Comparison of ENCODE assay signal across 8 cellular contexts in genomic region chr2:104733544-104733943, GRCh38.
DNase-seq lines count a peak whose midpoint lies in the region; ATAC-seq and TF ChIP-seq lines count a peak whose summit lies in the region.

No MANE protein-coding gene starts in this region.

- H3K4me3 Mint-ChIP-seq in GM23338 = no peak overlapping the region

- H3K79me2 ChIP-seq in GM23338 (replicated peaks; ENCODE audit: insufficient read depth) = no peaks in the 10 kb centered on the region

- no peaks in the 10 kb centered on the region for H3F3A ChIP-seq in GM23338 (replicated peaks; ENCODE audit: low read depth)

- H3K27ac ChIP-seq in heart right ventricle (no peak overlapping the region), GM23338 (ENCODE audit: low read depth) (no peak overlapping the region)

- H3K4me3 ChIP-seq in heart right ventricle (no peak overlapping the region), GM23338 (no peak overlapping the region)

- H4K20me1 ChIP-seq in GM23338 (replicated peaks; ENCODE audit: insufficient read depth) = no peaks in the 10 kb centered on the region

- TF ChIP-seq POLR2A in erythroblast (IDR thresholded peaks at IDR 0.05; ENCODE audit: low read length) = no peak

- H3K36me3 ChIP-seq in heart right ventricle (no peaks in the 10 kb centered on the region), GM23338 (ENCODE audit: insufficient read depth) (no peaks in the 10 kb centered on the region)

- H3K27me3 ChIP-seq in heart right ventricle = peaks cover 0 to 6% (median 0%) of the 10 kb centered on the region in 7 donors
- no peaks in the 10 kb centered on the region for H3K27me3 ChIP-seq in GM23338 (ENCODE audit: insufficient read depth)

- no peak overlapping the region for H3K27ac Mint-ChIP-seq in GM23338

- whole genome bisulfite sequencing in heart right ventricle, 2 donors = 54 to 62% methylated on average over 5 of the region's 5 CpGs

- intact Hi-C loops in heart right ventricle (cut with DNase I) = no loop called here
- intact Hi-C loops in Right ventricle myocardium inferior (cut with DNase I) = no loop called here

- H3K36me3 Mint-ChIP-seq in GM23338 (ENCODE audit: low read depth) = peaks cover 5% of the 10 kb centered on the region; the same call in 1 of the 3 replicates

- H2AFZ ChIP-seq in GM23338 = no peak overlapping the region

- no peaks in the 10 kb centered on the region for H3K4me1 Mint-ChIP-seq in GM23338

- H3K9me3 Mint-ChIP-seq in GM23338 = peaks cover 10% of the 10 kb centered on the region

- H3K4me2 ChIP-seq in GM23338 = no peak overlapping the region

- TF ChIP-seq CTCF in heart right ventricle (IDR thresholded peaks at IDR 0.05) (peak in 5 of 9 donors; percentile 10 to 43 (median 23)), GM23338 (conservative IDR thresholded peaks at IDR 0.05; ENCODE audit: low read depth in 2 of 2) (peak; percentile 74 to 95), LNCAP (IDR thresholded peaks at IDR 0.05) (peak; percentile 62)

- ATAC-seq in heart right ventricle (no peak), Right ventricle myocardium inferior (no peak), GM23338 (peak; percentile 99)

- H3K27me3 Mint-ChIP-seq in GM23338 (ENCODE audit: insufficient read depth, low read depth, poor library complexity) = peaks cover 1% of the 10 kb centered on the region

- H3K4me1 ChIP-seq in heart right ventricle (no peaks in the 10 kb centered on the region), GM23338 (ENCODE audit: insufficient read depth) (no peaks in the 10 kb centered on the region)

- peaks cover 0 to 21% (median 8%) of the 10 kb centered on the region in 11 donors for H3K9me3 ChIP-seq in heart right ventricle

- peaks cover 7% of the 10 kb centered on the region; the same call in 1 of the 2 replicates for H3K9me2 ChIP-seq in GM23338 (ENCODE audit: insufficient read depth)

- DNase-seq in heart right ventricle (no peak), Right ventricle myocardium inferior (ENCODE audit: missing footprints) (no peak), GM23338 (ENCODE audit: low spot score) (peak; percentile 81), erythroblast (lab: John Stamatoyannopoulos, UW) (peak; percentile 21 to 47), medulla oblongata (ENCODE audit: extremely low spot score) (no peak), MV-4-11 (lab: John Stamatoyannopoulos, UW) (no peak)
- no peak for DNase-seq in central memory CD4-positive, alpha-beta T cell

TF ChIP-seq in GM23338, 12 proteins besides CTCF, POLR2A, EP300 and RAD21:
- no peak for TF ChIP-seq STAT1 (IDR thresholded peaks at IDR 0.05; ENCODE audit: unreplicated experiment)
- peak; percentile 35; the same call in 1 of the 2 replicates for TF ChIP-seq ZNF331 (CRISPR knock-in tag; IDR thresholded peaks at IDR 0.05; ENCODE audit: low read depth)
- TF ChIP-seq REST (IDR thresholded peaks at IDR 0.05; ENCODE audit: unreplicated experiment) = no peak
- TF ChIP-seq ZNF114 (CRISPR knock-in tag; IDR thresholded peaks at IDR 0.05) = peak; percentile 63; the same call in 1 of the 2 replicates
- TF ChIP-seq EZH2phosphoT487 (IDR thresholded peaks at IDR 0.05; ENCODE audit: unreplicated experiment) = no peak
- peak; percentile 93 for TF ChIP-seq ZNF462 (CRISPR knock-in tag; IDR thresholded peaks at IDR 0.05)
- TF ChIP-seq EZH2 (IDR thresholded peaks at IDR 0.05; ENCODE audit: low read depth, unreplicated experiment) = no peak

Comparison
In these comparisons a context has a peak if more than half of its experiments do, and no peak if none do; other contexts are left out.
1. DNase-seq: peak in GM23338 (single experiment) and erythroblast (2 of 2); none in heart right ventricle (0 of 2), Right ventricle myocardium inferior (single experiment), medulla oblongata (single experiment), central memory CD4-positive, alpha-beta T cell (single experiment) and MV-4-11 (single experiment).
2. CTCF ChIP-seq: peak in every context shown above with its lines; median percentile 84 in GM23338; 62 in LNCAP; 23 in heart right ventricle.